ENCODE assay signal across 14 cellular contexts in the genomic region with DNA sequence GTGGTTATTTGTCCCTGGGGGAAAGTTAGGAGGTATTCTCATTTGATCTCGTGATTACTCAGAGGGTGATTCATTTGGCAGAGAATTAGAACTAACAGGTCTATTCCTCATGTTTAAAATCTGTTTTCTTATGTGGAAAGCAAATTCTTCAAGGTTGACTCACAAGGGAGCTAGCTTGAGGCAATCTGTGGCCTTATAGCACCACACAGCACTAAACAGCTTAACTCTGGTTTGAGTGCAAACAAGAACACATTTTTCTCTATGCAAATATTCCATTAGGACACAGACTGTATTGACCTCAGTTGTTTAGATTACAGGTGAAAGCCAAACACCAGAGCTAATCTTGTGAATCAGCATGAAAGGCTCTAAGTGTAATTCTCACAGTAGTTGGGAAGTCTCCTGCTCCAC.
DNase-seq lines count a peak whose midpoint lies in the region; ATAC-seq and TF ChIP-seq lines count a peak whose summit lies in the region.
"Had no signal": no experiment of that assay in that cellular context is flagged by ENCODE, and none has a peak within 500 bp of the region (broad histone marks: within the 10 kb centered on the region; RNA-seq: fewer than 3 reads in every experiment).

No MANE protein-coding gene starts in this region.

- H3K79me2 ChIP-seq in hepatocyte, result no peaks in the 10 kb centered on the region

- H3K9me2 ChIP-seq in hepatocyte (replicated peaks; ENCODE audit: insufficient read depth), result no peaks in the 10 kb centered on the region

- no peaks in the 10 kb centered on the region for H4K20me1 ChIP-seq in hepatocyte (ENCODE audit: insufficient read depth, poor library complexity, severe bottlenecking)

- H3K4me1 ChIP-seq in hepatocyte (ENCODE audit: insufficient read depth) (no peaks in the 10 kb centered on the region), upper lobe of right lung (no peaks in the 10 kb centered on the region)

- H3K9me3 ChIP-seq in hepatocyte (ENCODE audit: low read depth), result no peaks in the 10 kb centered on the region
- no peaks in the 10 kb centered on the region for H3K9me3 ChIP-seq in upper lobe of right lung

- DNase-seq in NCI-H748 (lab: John Stamatoyannopoulos, UW; ENCODE audit: unreplicated experiment), result peak; percentile 47
- no peak for DNase-seq in NCI-H748 treated with DMSO at 0.1 percent for 48 hours (lab: John Stamatoyannopoulos, UW)
- peak; percentile 48 for DNase-seq in hepatocyte (ENCODE audit: low spot score)
- no peak for DNase-seq in upper lobe of right lung
- DNase-seq in activated CD4-positive, alpha-beta T cell treated with anti-CD3 and anti-CD28 coated beads for 48 hours, result no peak
- DNase-seq: activated CD4-positive, alpha-beta T cell treated with anti-CD3 and anti-CD28 coated beads, Interleukin-2, amount 50 U/mL, for 48 hours; activated naive CD8-positive, alpha-beta T cell treated with anti-CD3 and anti-CD28 coated beads, Interleukin-2, amount 50 U/mL, for 24 hours; H9; NCI-H2029 had no signal

- H3K36me3 ChIP-seq in hepatocyte (replicated peaks; ENCODE audit: insufficient read depth, low read depth), result no peaks in the 10 kb centered on the region
- H3K36me3 ChIP-seq in upper lobe of right lung, result no peaks in the 10 kb centered on the region

- H3K27ac ChIP-seq in VCaP (peak overlapping the region; percentile 44; the same call in 1 of the 2 replicates), hepatocyte (peak overlapping the region; percentile 43), upper lobe of right lung (no peak overlapping the region)
- H3K27ac ChIP-seq: skin epidermis had no signal

- H3K27me3 ChIP-seq in hepatocyte, result no peaks in the 10 kb centered on the region
- H3K27me3 ChIP-seq in upper lobe of right lung, result no peaks in the 10 kb centered on the region

- TF ChIP-seq CTCF in VCaP (conservative IDR thresholded peaks at IDR 0.05), result no peak
- TF ChIP-seq CTCF in hepatocyte (IDR thresholded peaks at IDR 0.05; ENCODE audit: poor library complexity), result no peak
- TF ChIP-seq CTCF in upper lobe of right lung (IDR thresholded peaks at IDR 0.05), result no peak

- no peak overlapping the region for H2AFZ ChIP-seq in hepatocyte

- no peak overlapping the region for H3K4me3 ChIP-seq in hepatocyte
- H3K4me3 ChIP-seq in upper lobe of right lung, result no peak overlapping the region
- H3K4me3 ChIP-seq: skin epidermis had no signal

- H3K4me2 ChIP-seq in hepatocyte, result no peak overlapping the region

- 13% methylated on average over 1 of the region's 1 CpG for WGBS in hepatocyte (ENCODE audit: low lambda C conversion rate, missing lambda C conversion rate)

- ATAC-seq in upper lobe of right lung, result peak; percentile 87
- ATAC-seq in HG02759 (IDR thresholded peaks at IDR 0.05; ENCODE audit: unreplicated experiment), result no peak
- no peak for ATAC-seq in GM19463 (IDR thresholded peaks at IDR 0.05; ENCODE audit: unreplicated experiment)
- ATAC-seq: activated naive CD8-positive, alpha-beta T cell treated with anti-CD3 and anti-CD28 coated beads, Interleukin-2, amount 50 U/mL, for 24 hours; SK-N-SH treated with all-trans-retinoic acid at 6 μM for 48 hours had no signal

- intact Hi-C loops in upper lobe of right lung (cut with DNase I), result no loop called here

Comparison
In these comparisons a context has a peak if more than half of its experiments do, and no peak if none do; other contexts are left out.
1. DNase-seq: peak in NCI-H748 (single experiment) and hepatocyte (single experiment); none in NCI-H748 treated with DMSO at 0.1 percent for 48 hours (single experiment), upper lobe of right lung (single experiment) and activated CD4-positive, alpha-beta T cell treated with anti-CD3 and anti-CD28 coated beads for 48 hours (single experiment).